ENCODE assay signal across 10 cellular contexts in genomic region chr4:82811838-82812672, GRCh38. TPM values are rescaled to one million over a fixed set of nuclear protein-coding genes. Genes with fewer than 3 reads are reported as not detected.
DNase-seq lines count a peak whose midpoint lies in the region; ATAC-seq and TF ChIP-seq lines count a peak whose summit lies in the region.
"Had no signal": no experiment of that assay in that cellular context is flagged by ENCODE, and none has a peak within 500 bp of the region (broad histone marks: within the 10 kb centered on the region; RNA-seq: fewer than 3 reads in every experiment).

No MANE protein-coding gene starts in this region.

- H3K4me2 ChIP-seq in hepatocyte = peak overlapping the region; percentile 9

- no peaks in the 10 kb centered on the region for H3K27me3 ChIP-seq in SJSA1 (replicated peaks)
- no peaks in the 10 kb centered on the region for H3K27me3 ChIP-seq in hepatocyte
- H3K27me3 ChIP-seq: cardiac muscle cell had no signal

- TF ChIP-seq CTCF in hepatocyte (IDR thresholded peaks at IDR 0.05; ENCODE audit: poor library complexity) = no peak

- H2AFZ ChIP-seq in hepatocyte = no peak overlapping the region

- H3K36me3 Mint-ChIP-seq in activated naive CD4-positive, alpha-beta T cell treated with anti-CD3 and anti-CD28 coated beads, Interleukin-2, amount 50 U/mL, for 72 hours = no peaks in the 10 kb centered on the region

- CTCF ChIA-PET in HEK293T (lab: Yijun Ruan, JAX) = interaction anchor here (0.6 kb wide), 1 partner anchor 68 kb away, joined by 4 read pairs; no protein-coding TSS in a partner anchor

- no peak overlapping the region for H3K27ac Mint-ChIP-seq in activated naive CD4-positive, alpha-beta T cell treated with anti-CD3 and anti-CD28 coated beads, Interleukin-2, amount 50 U/mL, for 72 hours

- H3K27ac ChIP-seq in SJSA1 = peak overlapping the region; percentile 58
- peak overlapping the region; percentile 19 for H3K27ac ChIP-seq in hepatocyte
- H3K27ac ChIP-seq: cardiac muscle cell had no signal

- no peaks in the 10 kb centered on the region for H3K79me2 ChIP-seq in hepatocyte

- DNase-seq in HEK293T (ENCODE audit: extremely low spot score) = peak; percentile 61
- peak in 1 of 2 experiments; percentile 39 for DNase-seq in SJSA1 (ENCODE audit: low read depth in 1 of 2, low spot score in 2 of 2)
- no peak for DNase-seq in hepatocyte (ENCODE audit: low spot score)
- peak; percentile 65 for DNase-seq in smooth muscle cell of the brain vasculature (ENCODE audit: low read depth, low spot score)
- no peak for DNase-seq in activated naive CD4-positive, alpha-beta T cell treated with anti-CD3 and anti-CD28 coated beads, Interleukin-2, amount 50 U/mL, for 72 hours (ENCODE audit: low spot score in 2 of 2)
- no peak for DNase-seq in activated CD4-positive, alpha-beta T cell treated with anti-CD3 and anti-CD28 coated beads for 4 hours
- DNase-seq: naive thymus-derived CD8-positive, alpha-beta T cell; T1000 had no signal

- WGBS in hepatocyte (ENCODE audit: low lambda C conversion rate, missing lambda C conversion rate) = 26% methylated on average over 8 of the region's 8 CpGs

- H3K9me3 ChIP-seq in SJSA1 (replicated peaks) = no peaks in the 10 kb centered on the region
- no peaks in the 10 kb centered on the region for H3K9me3 ChIP-seq in hepatocyte (ENCODE audit: low read depth)

- H4K20me1 ChIP-seq in hepatocyte (ENCODE audit: insufficient read depth, poor library complexity, severe bottlenecking) = no peaks in the 10 kb centered on the region

- POLR2A ChIA-PET in HEK293T (lab: Yijun Ruan, JAX) = no interaction called here

- no peak for ATAC-seq in HG03520 (IDR thresholded peaks at IDR 0.05; ENCODE audit: unreplicated experiment)
- no peak for ATAC-seq in activated naive CD4-positive, alpha-beta T cell treated with anti-CD3 and anti-CD28 coated beads, Interleukin-2, amount 50 U/mL, for 72 hours
- ATAC-seq: naive thymus-derived CD8-positive, alpha-beta T cell had no signal

- H3K9me2 ChIP-seq in hepatocyte (replicated peaks; ENCODE audit: insufficient read depth) = no peaks in the 10 kb centered on the region

- H3K4me3 ChIP-seq in SJSA1 = no peak overlapping the region
- H3K4me3 ChIP-seq in hepatocyte = no peak overlapping the region
- H3K4me3 ChIP-seq: cardiac muscle cell had no signal

- H3K4me1 ChIP-seq in SJSA1 (replicated peaks) = peaks cover 7% of the 10 kb centered on the region
- H3K4me1 ChIP-seq in hepatocyte (ENCODE audit: insufficient read depth) = no peaks in the 10 kb centered on the region

- H3K9me3 Mint-ChIP-seq in activated naive CD4-positive, alpha-beta T cell treated with anti-CD3 and anti-CD28 coated beads, Interleukin-2, amount 50 U/mL, for 72 hours = no peaks in the 10 kb centered on the region

- H3K36me3 ChIP-seq in SJSA1 (no peaks in the 10 kb centered on the region), hepatocyte (replicated peaks; ENCODE audit: insufficient read depth, low read depth) (no peaks in the 10 kb centered on the region)
- H3K36me3 ChIP-seq: cardiac muscle cell had no signal

TF ChIP-seq in HEK293T, 16 proteins besides CTCF, POLR2A, EP300 and RAD21:
- TF ChIP-seq PKNOX1 (IDR thresholded peaks at IDR 0.05) (peak; percentile 78), FOXK2 (IDR thresholded peaks at IDR 0.05) (0 out of 2 replicates have a peak, but pooled peaks have one; percentile 43), HDGF (IDR thresholded peaks at IDR 0.05; ENCODE audit: borderline replicate concordance) (no peak), ARNT (IDR thresholded peaks at IDR 0.05) (no peak), FOXM1 (IDR thresholded peaks at IDR 0.05; ENCODE audit: borderline replicate concordance) (no peak), CTBP1 (IDR thresholded peaks at IDR 0.05; ENCODE audit: borderline replicate concordance) (no peak), ZNF384 (IDR thresholded peaks at IDR 0.05) (peak; percentile 71; the same call in 1 of the 2 replicates)
TF ChIP-seq in HEK293T: peak in this region for 3.

RNA-seq across cellular contexts. Expression of gene SCD5, which starts 13.5 kb away (rescaled TPM):
- 15.7 and 17.2 TPM in 2 replicates for total RNA-seq in SJSA1 (2014; rRNA removed; shearing (Covaris generic))
- 14.7 and 19.2 TPM in 2 replicates for total RNA-seq in hepatocyte
- 5.3 and 6.4 TPM in 2 replicates for polyA plus RNA-seq in hepatocyte
- total RNA-seq in activated naive CD4-positive, alpha-beta T cell treated with anti-CD3 and anti-CD28 coated beads, Interleukin-2, amount 50 U/mL, for 72 hours = 1 to 10 TPM in 1 of 2 donors, under 1 TPM in 1; 0.52 to 1.9 TPM

Comparison
In these comparisons a context has a peak if more than half of its experiments do, and no peak if none do; other contexts are left out.
1. DNase-seq: peak in HEK293T (single experiment) and smooth muscle cell of the brain vasculature (single experiment); none in hepatocyte (single experiment), activated naive CD4-positive, alpha-beta T cell treated with anti-CD3 and anti-CD28 coated beads, Interleukin-2, amount 50 U/mL, for 72 hours (0 of 2) and activated CD4-positive, alpha-beta T cell treated with anti-CD3 and anti-CD28 coated beads for 4 hours (0 of 2).